ENCODE assay signal across 18 cellular contexts in genomic region chr16:23353440-23353839, GRCh38. TPM values are rescaled to one million over a fixed set of nuclear protein-coding genes. Genes with fewer than 3 reads are reported as not detected.
"Had no signal": no experiment of that assay in that cellular context is flagged by ENCODE, and none has a peak within 500 bp of the region (broad histone marks: within the 10 kb centered on the region; RNA-seq: fewer than 3 reads in every experiment).

No MANE protein-coding gene starts in this region.

- H3K9me3 ChIP-seq: lower lobe of right lung, neutrophil, suprapubic skin, transverse colon, uterus had no signal

- H3K36me3 ChIP-seq: lower lobe of right lung, neutrophil, suprapubic skin, transverse colon, uterus had no signal

- H3K4me2 ChIP-seq: hepatocyte had no signal

- H3K27me3 ChIP-seq: transverse colon, uterus had no signal

- H3K9ac ChIP-seq: parathyroid adenoma had no signal

- H3K4me1 ChIP-seq: foreskin keratinocyte, lower lobe of right lung, parathyroid adenoma, suprapubic skin, uterus had no signal

- H2AFZ ChIP-seq: hepatocyte, parathyroid adenoma had no signal

- H3K4me3 ChIP-seq: dorsolateral prefrontal cortex, hepatocyte, lower lobe of right lung, suprapubic skin, transverse colon, uterus had no signal

- H3K27ac ChIP-seq: dorsolateral prefrontal cortex, foreskin keratinocyte, hepatocyte, lower lobe of right lung, neutrophil, parathyroid adenoma, suprapubic skin, transverse colon, uterus had no signal

- DNase-seq: activated CD4-positive, alpha-beta T cell treated with anti-CD3 and anti-CD28 coated beads, Interleukin-2, amount 10 ng/mL, durations not matched to agents 24 days and 14 days; activated CD8-positive, alpha-beta T cell treated with anti-CD3 and anti-CD28 coated beads for 36 hours; activated naive CD4-positive, alpha-beta T cell treated with Interleukin-2 at 50 U/mL for 16 hours; activated T-cell treated with anti-CD3 and anti-CD28 coated beads, Interleukin-2, amount 50 U/mL, for 24 hours; caudate nucleus; endodermal cell; foreskin keratinocyte; natural killer cell; stimulated activated naive CD8-positive, alpha-beta T cell treated with anti-CD3 and anti-CD28 coated beads, Interleukin-15, Interleukin-2, amounts not matched to agents 100 U/mL and 50 U/mL, for 24 hours; transverse colon; uterus had no signal

RNA-seq across cellular contexts. Expression of gene SCNN1B, which starts 51.3 kb away (rescaled TPM):
- polyA plus RNA-seq: fibroblast of lung had no signal
